Comparison of ENCODE assay signal across 8 cellular contexts in genomic region chr1:53572061-53572801, GRCh38.
DNase-seq lines count a peak whose midpoint lies in the region; ATAC-seq, FAIRE-seq and TF ChIP-seq lines count a peak whose summit lies in the region.

No MANE protein-coding gene starts in this region.

- H4K20me1 ChIP-seq in HepG2 (ENCODE audit: insufficient read depth, low read length) = 0 out of 2 replicates have a peak, but pooled peaks cover 3% of the 10 kb centered on the region

- no peak for FAIRE-seq in HepG2 (lab: Jason Lieb, UNC)

- H3K4me1 ChIP-seq in vagina (peaks cover 9% of the 10 kb centered on the region), HepG2 (ENCODE audit: insufficient read depth, low read length) (no peaks in the 10 kb centered on the region)

- TF ChIP-seq CTCF in epithelial cell of proximal tubule (conservative IDR thresholded peaks at IDR 0.05; ENCODE audit: low read depth, low read length) = no peak
- TF ChIP-seq CTCF in vagina (IDR thresholded peaks at IDR 0.05) = no peak
- no peak for TF ChIP-seq CTCF in HepG2 (CRISPR knock-in tag; IDR thresholded peaks at IDR 0.05)

- H3K4me3 ChIP-seq in epithelial cell of proximal tubule (ENCODE audit: low read depth, low read length) (no peak overlapping the region), vagina (no peak overlapping the region), HepG2 (replicated peaks in 1 of 3; ENCODE audit: insufficient read depth in 1 of 3, low read depth in 2 of 3, low read length in 3 of 3) (no peak overlapping the region)

- in situ Hi-C loops in KBM-7 (cut with MboI; ENCODE audit: low pct_unique_long_range_greater_than_20kb, low sequenced_read_pairs) (no loop called here), HepG2 (cut with HindIII; ENCODE audit: extremely low pct_ligation_motif_present, low pct_unique_long_range_greater_than_20kb) (no loop called here)

- no peak for TF ChIP-seq POLR2A in vagina (IDR thresholded peaks at IDR 0.05)
- TF ChIP-seq POLR2A in HepG2 (IDR thresholded peaks at IDR 0.05; ENCODE audit: insufficient read depth in 1 of 2, low read depth in 2 of 2, low read length in 2 of 2) = no peak

- H3K9ac ChIP-seq in HepG2 (ENCODE audit: insufficient read depth, low read depth, low read length) = no peak overlapping the region

- ATAC-seq in HepG2 = no peak; the same call in 2 of the 3 replicates

- peak; percentile 90 for DNase-seq in NCI-H82 (lab: John Stamatoyannopoulos, UW)
- DNase-seq in NCI-H82 treated with DMSO at 0.1 percent for 48 hours (lab: John Stamatoyannopoulos, UW; ENCODE audit: unreplicated experiment) = no peak
- peak; percentile 79 for DNase-seq in NCI-H510A treated with DMSO at 0.1 percent for 48 hours (lab: John Stamatoyannopoulos, UW)
- DNase-seq in epithelial cell of proximal tubule (ENCODE audit: low read depth) = peak; percentile 40
- peak; percentile 66 for DNase-seq in retina
- no peak for DNase-seq in vagina (ENCODE audit: extremely low spot score in 2 of 2)
- no peak for DNase-seq in KBM-7
- DNase-seq in HepG2 (ENCODE audit: low spot score) = no peak

- TF ChIP-seq EP300 in HepG2 (IDR thresholded peaks at IDR 0.05; ENCODE audit: low read depth in 2 of 2, low read length in 2 of 2) (no peak), HepG2 (CRISPR knock-in tag; IDR thresholded peaks at IDR 0.05; ENCODE audit: borderline replicate concordance) (no peak)

- intact Hi-C loops in vagina (cut with DNase I) = no loop called here
- intact Hi-C loops in HepG2 (cut with micrococcal nuclease; ENCODE audit: unreplicated experiment) = no loop called here

- POLR2A ChIA-PET in HepG2 (lab: Yijun Ruan, JAX) = no interaction called here

- no peaks in the 10 kb centered on the region for H3K27me3 ChIP-seq in vagina
- peaks cover 7 to 19% of the 10 kb centered on the region in 2 experiments; a peak in 4 of 5 replicates for H3K27me3 ChIP-seq in HepG2 (ENCODE audit: control insufficient read depth in 1 of 2, insufficient read depth in 2 of 2, low read length in 2 of 2)

- H3K36me3 ChIP-seq in vagina (no peaks in the 10 kb centered on the region), HepG2 (replicated peaks in 1 of 2; ENCODE audit: control insufficient read depth in 1 of 2, insufficient read depth in 2 of 2, low read length in 2 of 2) (no peaks in the 10 kb centered on the region)

- H3K9me3 ChIP-seq in vagina = no peaks in the 10 kb centered on the region
- H3K9me3 ChIP-seq in HepG2 (ENCODE audit: low read length) = no peaks in the 10 kb centered on the region

- no peak for TF ChIP-seq RAD21 in HepG2 (CRISPR knock-in tag; IDR thresholded peaks at IDR 0.05)

- H3K27ac ChIP-seq in vagina = no peak overlapping the region
- no peak overlapping the region for H3K27ac ChIP-seq in HepG2 (ENCODE audit: extremely low read length, insufficient read depth, low read length)

- no peaks in the 10 kb centered on the region for H3K79me2 ChIP-seq in HepG2 (ENCODE audit: insufficient read depth, low read length)

- CTCF ChIA-PET in HepG2 (lab: Yijun Ruan, JAX; ENCODE audit: low intra/inter-chr PET ratio, low total read pairs) = no interaction called here

- 5% methylated on average over 3 of the region's 4 CpGs for WGBS in HepG2 (ENCODE audit: low lambda C conversion rate)

- H3K4me2 ChIP-seq in HepG2 (ENCODE audit: low read depth, low read length) = no peak overlapping the region

- no peak overlapping the region for H2AFZ ChIP-seq in HepG2 (ENCODE audit: low read length)

- BruUV-seq in HepG2 (replicated peaks; lab: Mats Ljungman, UMichigan) = no TSS peak

TF ChIP-seq in HepG2, 621 proteins besides CTCF, POLR2A, EP300 and RAD21:
- no peak for TF ChIP-seq ZNF12 (CRISPR knock-in tag; IDR thresholded peaks at IDR 0.05)
- TF ChIP-seq KMT2B (CRISPR knock-in tag; IDR thresholded peaks at IDR 0.05) = no peak
- TF ChIP-seq ZNF776 (CRISPR knock-in tag; IDR thresholded peaks at IDR 0.05) = no peak
- TF ChIP-seq ZXDC (CRISPR knock-in tag; IDR thresholded peaks at IDR 0.05) = no peak
- no peak for TF ChIP-seq CCAR2 (optimal IDR thresholded peaks at IDR 0.05; ENCODE audit: low read depth, low read length)
- no peak for TF ChIP-seq ZBTB7B (CRISPR knock-in tag; IDR thresholded peaks at IDR 0.05)
- TF ChIP-seq ETV5 (CRISPR knock-in tag; IDR thresholded peaks at IDR 0.05; ENCODE audit: borderline replicate concordance) = no peak
- no peak for TF ChIP-seq ZNF546 (CRISPR knock-in tag; conservative IDR thresholded peaks at IDR 0.05)
- no peak for TF ChIP-seq KLF13 (CRISPR knock-in tag; IDR thresholded peaks at IDR 0.05)

Comparison
In these comparisons a context has a peak if more than half of its experiments do, and no peak if none do; other contexts are left out.
1. DNase-seq: peak in NCI-H82 (single experiment), NCI-H510A treated with DMSO at 0.1 percent for 48 hours (single experiment), epithelial cell of proximal tubule (single experiment) and retina (single experiment); none in NCI-H82 treated with DMSO at 0.1 percent for 48 hours (single experiment), vagina (0 of 2), KBM-7 (single experiment) and HepG2 (single experiment).